13 cellular contexts compared by ENCODE assay signal in the genomic region with DNA sequence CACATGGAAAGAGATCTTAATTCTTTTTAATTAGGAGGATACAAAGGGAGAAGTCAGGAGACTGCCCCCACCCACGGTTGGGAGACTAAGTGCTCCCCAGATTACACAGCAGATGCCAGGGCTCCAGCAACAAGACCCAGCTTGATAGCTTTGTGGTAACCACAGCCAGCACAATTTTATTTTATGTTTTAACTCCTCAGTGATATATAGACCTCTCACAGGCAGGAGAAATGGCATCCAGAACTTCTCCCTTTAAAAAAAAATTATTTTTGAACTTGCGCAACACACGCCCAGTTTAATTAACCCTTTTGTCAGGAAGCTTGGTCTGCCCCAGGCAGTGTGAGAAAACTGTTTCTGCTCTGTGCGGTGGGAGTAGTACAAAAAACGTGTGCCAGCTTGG.
DNase-seq lines count a peak whose midpoint lies in the region; ATAC-seq and TF ChIP-seq lines count a peak whose summit lies in the region.
"Had no signal": no experiment of that assay in that cellular context is flagged by ENCODE, and none has a peak within 500 bp of the region (broad histone marks: within the 10 kb centered on the region; RNA-seq: fewer than 3 reads in every experiment).

No MANE protein-coding gene starts in this region.

- H3K14ac ChIP-seq in IMR-90 (replicated peaks; ENCODE audit: low read depth, low read length) (no peak overlapping the region), mesenchymal stem cell (ENCODE audit: low read length in 2 of 2) (no peak overlapping the region)

- TF ChIP-seq RAD21 in IMR-90 (IDR thresholded peaks at IDR 0.05; ENCODE audit: low read length): no peak

- no peak overlapping the region for H3K4me3 ChIP-seq in IMR-90 (ENCODE audit: insufficient read depth, low read depth, low read length)
- no peak overlapping the region for H3K4me3 ChIP-seq in mesenchymal stem cell (ENCODE audit: insufficient read depth in 1 of 2, low read depth in 1 of 2, low read length in 2 of 2)
- H3K4me3 ChIP-seq: body of pancreas, HAP-1, heart left ventricle, pancreas had no signal

- H2AK5ac ChIP-seq in IMR-90 (ENCODE audit: low read depth, low read length) (no peak overlapping the region), mesenchymal stem cell (ENCODE audit: low read length, severe bottlenecking) (no peak overlapping the region)

- H3K27me3 ChIP-seq in IMR-90 (ENCODE audit: control insufficient read depth, insufficient read depth, low read length) (no peaks in the 10 kb centered on the region), mesenchymal stem cell (ENCODE audit: control insufficient read depth in 1 of 2, insufficient read depth in 1 of 2, low read length in 2 of 2) (peaks cover 0 to 30% of the 10 kb centered on the region in 2 experiments)
- H3K27me3 ChIP-seq: body of pancreas, heart left ventricle, pancreas had no signal

- no peak overlapping the region for H3K56ac ChIP-seq in IMR-90 (ENCODE audit: extremely low read depth, insufficient read depth, low read length)

- no peak overlapping the region for H3K4me2 ChIP-seq in IMR-90 (ENCODE audit: low read depth, low read length)
- H3K4me2 ChIP-seq in mesenchymal stem cell (ENCODE audit: low read length, poor library complexity, severe bottlenecking): no peak overlapping the region

- no peak overlapping the region for H2AFZ ChIP-seq in IMR-90 (replicated peaks; ENCODE audit: low read length, poor library complexity)
- H2AFZ ChIP-seq in mesenchymal stem cell (ENCODE audit: low read depth, low read length): no peak overlapping the region

- H3K36me3 Mint-ChIP-seq in T-cell (no peaks in the 10 kb centered on the region), chondrocyte (ENCODE audit: low read depth) (no peaks in the 10 kb centered on the region)

- BruUV-seq in IMR-90 (replicated peaks; lab: Mats Ljungman, UMichigan): no TSS peak

- H3K4ac ChIP-seq in IMR-90 (ENCODE audit: low read depth, low read length) (no peak overlapping the region), mesenchymal stem cell (ENCODE audit: low read depth in 1 of 2, low read length in 2 of 2) (no peak overlapping the region)

- H4K91ac ChIP-seq in IMR-90 (ENCODE audit: insufficient read depth, low read depth, low read length) (no peak overlapping the region), mesenchymal stem cell (ENCODE audit: low read length) (no peak overlapping the region)

- ATAC-seq in IMR-90 (ENCODE audit: low read depth) (no peak), T-cell (replicated peaks in 1 of 4) (no peak), HG03108 (IDR thresholded peaks at IDR 0.05; ENCODE audit: unreplicated experiment) (no peak)
- ATAC-seq: body of pancreas, heart left ventricle, pancreas had no signal

- H4K5ac ChIP-seq in IMR-90 (ENCODE audit: low read depth, low read length): no peak overlapping the region

- no peak overlapping the region for H3K9ac ChIP-seq in IMR-90 (ENCODE audit: low read depth, low read length)
- H3K9ac ChIP-seq in mesenchymal stem cell (ENCODE audit: low read length): no peak overlapping the region

- in situ Hi-C loops in IMR-90 (cut with MboI; ENCODE audit: low sequenced_read_pairs): loop anchor here (5.0 to 25.0 kb wide), 3 partner anchors 78 to 623 kb away; partner anchors contain the start of gene SSBP3

- H3K4me3 Mint-ChIP-seq in T-cell (no peak overlapping the region), chondrocyte (ENCODE audit: unreplicated experiment) (no peak overlapping the region)
- H3K4me3 Mint-ChIP-seq: activated T-helper 1 cell treated with anti-CD3 and anti-CD28 coated beads, Interleukin-12 subunit alpha, Interleukin-12 subunit beta, Interleukin-2, Interleukin-4 antibody, amounts not matched to agents 30 ng/mL and 10 ng/mL and 1 ng/mL, durations not matched to agents 14 hours and 24 hours and 36 hours had no signal

- H3K4me1 Mint-ChIP-seq in T-cell: peaks cover 52 to 61% (median 58%) of the 10 kb centered on the region in 3 donors
- H3K4me1 Mint-ChIP-seq in chondrocyte (ENCODE audit: low read depth): peaks cover 16% of the 10 kb centered on the region

- H3K36me3 ChIP-seq in IMR-90 (ENCODE audit: control insufficient read depth, insufficient read depth, low read length): no peaks in the 10 kb centered on the region
- no peaks in the 10 kb centered on the region for H3K36me3 ChIP-seq in mesenchymal stem cell (ENCODE audit: control insufficient read depth in 1 of 2, insufficient read depth in 2 of 2, low read depth in 1 of 2, low read length in 2 of 2)
- H3K36me3 ChIP-seq: HAP-1, heart left ventricle, pancreas had no signal

- no peak overlapping the region for H3K27ac ChIP-seq in IMR-90 (ENCODE audit: insufficient read depth, low read length)
- no peak overlapping the region for H3K27ac ChIP-seq in mesenchymal stem cell (ENCODE audit: low read length, poor library complexity, severe bottlenecking)
- H3K27ac ChIP-seq: body of pancreas, pancreas had no signal

- H4K8ac ChIP-seq in IMR-90 (ENCODE audit: low read depth in 2 of 2, low read length in 2 of 2) (no peak overlapping the region), mesenchymal stem cell (ENCODE audit: low read length) (peak overlapping the region; percentile 12)

- no peak for TF ChIP-seq POLR2A in IMR-90 (IDR thresholded peaks at IDR 0.05; ENCODE audit: low read depth, low read length)

- H3K9me3 Mint-ChIP-seq in T-cell: no peaks in the 10 kb centered on the region
- no peaks in the 10 kb centered on the region for H3K9me3 Mint-ChIP-seq in chondrocyte (ENCODE audit: low read depth)
- H3K9me3 Mint-ChIP-seq: activated T-helper 1 cell treated with anti-CD3 and anti-CD28 coated beads, Interleukin-12 subunit alpha, Interleukin-12 subunit beta, Interleukin-2, Interleukin-4 antibody, amounts not matched to agents 30 ng/mL and 10 ng/mL and 1 ng/mL, durations not matched to agents 14 hours and 24 hours and 36 hours had no signal

- no peaks in the 10 kb centered on the region for H4K20me1 ChIP-seq in IMR-90 (ENCODE audit: insufficient read depth, low read length)

- H3K9me1 ChIP-seq in IMR-90 (ENCODE audit: insufficient read depth, low read length): no peaks in the 10 kb centered on the region

- H3K27ac Mint-ChIP-seq in T-cell (peak overlapping the region; percentile 81 to 84), chondrocyte (ENCODE audit: unreplicated experiment) (no peak overlapping the region)
- H3K27ac Mint-ChIP-seq: activated T-helper 1 cell treated with anti-CD3 and anti-CD28 coated beads, Interleukin-12 subunit alpha, Interleukin-12 subunit beta, Interleukin-2, Interleukin-4 antibody, amounts not matched to agents 30 ng/mL and 10 ng/mL and 1 ng/mL, durations not matched to agents 14 hours and 24 hours and 36 hours had no signal

- H3K23ac ChIP-seq in IMR-90 (ENCODE audit: low read depth, low read length): no peak overlapping the region
- no peak overlapping the region for H3K23ac ChIP-seq in mesenchymal stem cell (ENCODE audit: low read length in 2 of 2)

- H3K27me3 Mint-ChIP-seq in T-cell (no peaks in the 10 kb centered on the region), chondrocyte (ENCODE audit: low read depth) (peaks cover 2% of the 10 kb centered on the region)

- CTCF ChIA-PET in IMR-90 (lab: Yijun Ruan, JAX): no interaction called here
- CTCF ChIA-PET in T-cell (lab: Charles Lee): interaction anchor here (0.6 to 0.8 kb wide), 2 partner anchors 65 to 79 kb away, joined by 3 to 5 read pairs; partner anchors contain the start of gene SSBP3 (in 1 of the 2)

- DNase-seq in AML-193 (lab: John Stamatoyannopoulos, UW) (peak; percentile 72 to 77), IMR-90 (no peak), T-cell (no peak), mesenchymal stem cell (no peak), NCI-H2196 (lab: John Stamatoyannopoulos, UW; ENCODE audit: unreplicated experiment) (no peak), chondrocyte (ENCODE audit: low spot score) (no peak), T-helper 1 cell (no peak)
- DNase-seq: body of pancreas, pancreas had no signal

- H2AK9ac ChIP-seq in IMR-90 (replicated peaks; ENCODE audit: low read depth, low read length, poor library complexity): no peak overlapping the region

- H2BK20ac ChIP-seq in IMR-90 (ENCODE audit: low read depth, low read length): no peak overlapping the region

- H3K4me1 ChIP-seq in IMR-90 (ENCODE audit: control insufficient read depth, insufficient read depth, low read length) (peaks cover 16% of the 10 kb centered on the region), mesenchymal stem cell (ENCODE audit: control insufficient read depth, insufficient read depth, low read depth, low read length) (peaks cover 12% of the 10 kb centered on the region)

- H2BK15ac ChIP-seq in IMR-90 (ENCODE audit: low read depth, low read length) (no peak overlapping the region), mesenchymal stem cell (ENCODE audit: low read depth, poor library complexity, severe bottlenecking) (no peak overlapping the region)

- TF ChIP-seq CTCF in IMR-90 (conservative IDR thresholded peaks at IDR 0.05; ENCODE audit: low read depth, low read length) (no peak), chondrocyte (IDR thresholded peaks at IDR 0.05) (no peak)

- no peak overlapping the region for H3K18ac ChIP-seq in IMR-90 (ENCODE audit: low read depth, low read length)
- H3K18ac ChIP-seq in mesenchymal stem cell (ENCODE audit: low read depth in 1 of 2, low read length in 2 of 2): no peak overlapping the region

- H3K9me3 ChIP-seq in IMR-90 (ENCODE audit: control insufficient read depth, insufficient read depth, low read length) (no peaks in the 10 kb centered on the region), mesenchymal stem cell (ENCODE audit: control insufficient read depth, low read length) (no peaks in the 10 kb centered on the region)
- H3K9me3 ChIP-seq: body of pancreas, HAP-1, heart left ventricle, pancreas had no signal

- H2BK5ac ChIP-seq in IMR-90 (ENCODE audit: low read depth, low read length, poor library complexity, severe bottlenecking) (no peak overlapping the region), mesenchymal stem cell (ENCODE audit: low read depth, low read length, poor library complexity, severe bottlenecking) (no peak overlapping the region)

- H3K79me1 ChIP-seq in IMR-90 (ENCODE audit: low read depth in 1 of 2, low read length in 2 of 2): no peaks in the 10 kb centered on the region
- H3K79me1 ChIP-seq in mesenchymal stem cell (replicated peaks; ENCODE audit: low read length, poor library complexity, severe bottlenecking): no peaks in the 10 kb centered on the region

- no CpG with 5 or more reads among the region's 5 CpGs for WGBS in IMR-90 (ENCODE audit: extremely low coverage in 2 of 2, insufficient read length in 1 of 2), 2 experiments
- WGBS in mesenchymal stem cell: 69% methylated on average over 5 of the region's 5 CpGs

- dilution Hi-C loops in IMR-90 (cut with HindIII; ENCODE audit: low sequenced_read_pairs, unreplicated experiment): no loop called here

- no peak overlapping the region for H2BK12ac ChIP-seq in mesenchymal stem cell (ENCODE audit: low read length in 2 of 2)

- H2BK120ac ChIP-seq in IMR-90 (ENCODE audit: low read depth, low read length) (no peak overlapping the region), mesenchymal stem cell (ENCODE audit: low read depth, low read length) (no peak overlapping the region)

- POLR2A ChIA-PET in IMR-90 (lab: Charles Lee; ENCODE audit: unreplicated experiment) (interaction anchor here (0.6 kb wide), 1 partner anchor 14 kb away, joined by 8 read pairs; no protein-coding TSS in a partner anchor), T-cell (lab: Charles Lee) (no interaction called here)

- intact Hi-C loops in IMR-90 (cut with micrococcal nuclease): loop anchor here (5.0 kb wide), 2 partner anchors 233 to 608 kb away; no protein-coding TSS in a partner anchor

Comparison
In these comparisons a context has a peak if more than half of its experiments do, and no peak if none do; other contexts are left out.
1. DNase-seq: peak in AML-193 (2 of 2); none in IMR-90 (single experiment), T-cell (0 of 34), mesenchymal stem cell (single experiment), NCI-H2196 (single experiment), chondrocyte (single experiment) and T-helper 1 cell (0 of 5).